Comparison of ENCODE assay signal across 9 cellular contexts in the genomic region with DNA sequence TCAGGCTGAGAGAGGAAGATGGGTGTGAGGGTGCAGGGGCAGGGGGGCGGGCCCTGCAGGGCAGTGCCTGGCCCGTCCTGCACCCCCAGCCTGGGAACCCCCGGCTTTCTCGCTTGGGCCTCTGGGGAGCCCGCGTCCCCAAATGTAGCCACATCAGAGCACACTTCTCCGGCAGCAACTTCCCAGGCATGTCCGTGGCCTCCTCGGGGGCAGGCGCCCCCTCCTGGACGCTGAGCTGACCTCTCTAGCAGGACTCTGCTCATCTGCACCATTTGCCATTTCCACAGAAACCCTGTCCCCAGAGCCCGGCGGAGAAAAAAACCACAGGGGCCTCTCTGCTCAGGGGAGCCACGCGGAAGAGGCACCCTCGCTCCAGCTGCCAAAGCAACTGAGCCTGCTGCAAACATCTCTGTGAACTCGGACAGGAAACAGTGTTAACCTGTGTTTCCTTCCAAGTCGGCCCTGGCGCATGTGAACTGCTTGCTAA.
A peak's percentile ranks its signal among the peaks of the same experiment; 100 is the strongest.
DNase-seq lines count a peak whose midpoint lies in the region; ATAC-seq and TF ChIP-seq lines count a peak whose summit lies in the region.
"Had no signal": no experiment of that assay in that cellular context is flagged by ENCODE, and none has a peak within 500 bp of the region (broad histone marks: within the 10 kb centered on the region; RNA-seq: fewer than 3 reads in every experiment).

No MANE protein-coding gene starts in this region.

- ATAC-seq in GM19035 (IDR thresholded peaks at IDR 0.05; ENCODE audit: unreplicated experiment) = peak; percentile 50
- peak; percentile 42 for ATAC-seq in HG03378 (IDR thresholded peaks at IDR 0.05; ENCODE audit: unreplicated experiment)

- CTCF ChIA-PET in AG04449 (lab: Yijun Ruan, JAX) = interaction anchor here (0.7 to 2.6 kb wide), 21 partner anchors 9 to 310 kb away, joined by 3 to 25 read pairs (median 4); partner anchors contain the start of gene KLHDC4

- no peaks in the 10 kb centered on the region for H3K36me3 Mint-ChIP-seq in glutamatergic neuron (ENCODE audit: unreplicated experiment)

- H3K9me3 Mint-ChIP-seq in glutamatergic neuron (ENCODE audit: unreplicated experiment) = peaks cover 9% of the 10 kb centered on the region
- H3K9me3 Mint-ChIP-seq: dendritic cell treated with granulocyte-macrophage colony-stimulating factor and Interleukin-4, amounts not matched to agents 40 ng/mL and 50 ng/mL, for 4 days had no signal

- peaks cover 9% of the 10 kb centered on the region for H3K27me3 Mint-ChIP-seq in glutamatergic neuron (ENCODE audit: unreplicated experiment)
- H3K27me3 Mint-ChIP-seq: dendritic cell treated with granulocyte-macrophage colony-stimulating factor and Interleukin-4, amounts not matched to agents 40 ng/mL and 50 ng/mL, for 4 days had no signal

- DNase-seq in AG04449 (ENCODE audit: low read depth, low spot score) = no peak
- DNase-seq in activated T-cell treated with anti-CD3 and anti-CD28 coated beads for 24 hours (ENCODE audit: low read depth) = peak; percentile 27
- peak; percentile 80 for DNase-seq in glutamatergic neuron
- peak; percentile 69 for DNase-seq in stimulated activated CD8-positive, alpha-beta memory T cell treated with anti-CD3 and anti-CD28 coated beads, Interleukin-4, amount 100 ng/mL, for 48 hours
- DNase-seq in NCI-H526 treated with DMSO at 0.1 percent for 48 hours (lab: John Stamatoyannopoulos, UW) = no peak
- DNase-seq in HK-2 (ENCODE audit: unreplicated experiment) = no peak

- POLR2A ChIA-PET in AG04449 (lab: Yijun Ruan, JAX) = no interaction called here

- peak overlapping the region; percentile 56 for H3K4me3 Mint-ChIP-seq in glutamatergic neuron (ENCODE audit: unreplicated experiment)
- H3K4me3 Mint-ChIP-seq: dendritic cell treated with granulocyte-macrophage colony-stimulating factor and Interleukin-4, amounts not matched to agents 40 ng/mL and 50 ng/mL, for 4 days had no signal

- H3K4me1 Mint-ChIP-seq in glutamatergic neuron (ENCODE audit: low read depth, unreplicated experiment) = peaks cover 40% of the 10 kb centered on the region

- H3K27ac Mint-ChIP-seq in glutamatergic neuron (ENCODE audit: unreplicated experiment) = peak overlapping the region; percentile 28
- H3K27ac Mint-ChIP-seq: dendritic cell treated with granulocyte-macrophage colony-stimulating factor and Interleukin-4, amounts not matched to agents 40 ng/mL and 50 ng/mL, for 4 days had no signal

- H3K4me3 ChIP-seq in AG04449 (ENCODE audit: low read depth, low read length) = no peak overlapping the region

- TF ChIP-seq CTCF in AG04449 (IDR thresholded peaks at IDR 0.05; ENCODE audit: insufficient read depth, low read length, missing control alignments) (peak; percentile 69), glutamatergic neuron (IDR thresholded peaks at IDR 0.05; ENCODE audit: partially characterized antibody, unreplicated experiment) (peak; percentile 67)

Comparison
In these comparisons a context has a peak if more than half of its experiments do, and no peak if none do; other contexts are left out.
1. DNase-seq: peak in activated T-cell treated with anti-CD3 and anti-CD28 coated beads for 24 hours (single experiment), glutamatergic neuron (single experiment) and stimulated activated CD8-positive, alpha-beta memory T cell treated with anti-CD3 and anti-CD28 coated beads, Interleukin-4, amount 100 ng/mL, for 48 hours (single experiment); none in AG04449 (single experiment), NCI-H526 treated with DMSO at 0.1 percent for 48 hours (single experiment) and HK-2 (single experiment).